ENCODE assay signal across 27 cellular contexts in the genomic region with DNA sequence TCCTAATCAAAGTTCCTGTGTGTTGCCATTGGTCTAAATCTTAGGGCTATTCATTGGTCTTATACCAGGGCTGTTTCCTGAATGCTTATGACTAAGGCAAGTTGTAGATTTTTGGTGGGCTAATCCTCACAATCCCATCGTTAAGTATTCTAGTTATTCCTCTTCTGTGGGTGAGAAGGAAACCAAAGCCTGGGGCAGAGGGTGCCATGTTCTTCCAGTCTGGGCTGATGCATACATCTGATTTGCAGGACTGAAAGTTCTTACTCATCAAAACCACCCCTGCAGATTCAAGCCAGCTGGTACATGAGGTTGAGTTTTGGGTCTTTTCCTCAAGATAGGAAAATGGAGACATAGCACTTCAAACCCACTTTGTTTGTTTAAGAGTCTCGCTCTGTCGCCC. TPM values are rescaled to one million over a fixed set of nuclear protein-coding genes. Genes with fewer than 3 reads are reported as not detected.
A peak's percentile ranks its signal among the peaks of the same experiment; 100 is the strongest.
DNase-seq lines count a peak whose midpoint lies in the region; ATAC-seq and TF ChIP-seq lines count a peak whose summit lies in the region.
"Had no signal": no experiment of that assay in that cellular context is flagged by ENCODE, and none has a peak within 500 bp of the region (broad histone marks: within the 10 kb centered on the region; RNA-seq: fewer than 3 reads in every experiment).

No MANE protein-coding gene starts in this region.

- H3K9me3 ChIP-seq in CD8-positive, alpha-beta T cell (ENCODE audit: low read length), result no peaks in the 10 kb centered on the region
- H3K9me3 ChIP-seq: left ventricle myocardium inferior, mucosa of descending colon had no signal

- TF ChIP-seq CTCF in CD8-positive, alpha-beta T cell (IDR thresholded peaks at IDR 0.05), result no peak

- intact Hi-C loops in CD8-positive, alpha-beta T cell (cut with DNase I, micrococcal nuclease), result no loop called here

- H3K4me3 ChIP-seq in CD8-positive, alpha-beta T cell (ENCODE audit: low read depth, low read length), result no peak overlapping the region
- H3K4me3 ChIP-seq: left ventricle myocardium inferior, mucosa of descending colon, SK-N-MC, skin epidermis had no signal

- no peaks in the 10 kb centered on the region for H3K4me1 Mint-ChIP-seq in CD8-positive, alpha-beta T cell (ENCODE audit: low read depth)
- H3K4me1 Mint-ChIP-seq in naive B cell, result peaks cover 16 to 26% (median 22%) of the 10 kb centered on the region in 3 donors
- H3K4me1 Mint-ChIP-seq: H9, immature natural killer cell had no signal

- no peak for ATAC-seq in CD8-positive, alpha-beta T cell
- ATAC-seq in naive B cell (ENCODE audit: low read depth in 2 of 2), result no peak
- ATAC-seq in GM18520 (IDR thresholded peaks at IDR 0.05; ENCODE audit: unreplicated experiment), result no peak
- ATAC-seq in HG03342 (IDR thresholded peaks at IDR 0.05; ENCODE audit: unreplicated experiment), result no peak
- ATAC-seq: foreskin keratinocyte, mucosa of descending colon had no signal

- peak overlapping the region; percentile 30 for H3K27ac Mint-ChIP-seq in CD8-positive, alpha-beta T cell
- H3K27ac Mint-ChIP-seq in naive B cell, result peak overlapping the region; percentile 84 to 96 (median 88)
- H3K27ac Mint-ChIP-seq: T-helper 2 cell treated with Interferon-gamma antibody and Interleukin-4, amounts not matched to agents 5 μg/mL and 100 μg/mL, for 36 hours had no signal

- CTCF ChIA-PET in CD8-positive, alpha-beta T cell (lab: Charles Lee), result no interaction called here

- H3K4me1 ChIP-seq in CD8-positive, alpha-beta T cell (ENCODE audit: insufficient read depth, low read length), result no peaks in the 10 kb centered on the region
- H3K4me1 ChIP-seq: left ventricle myocardium inferior had no signal

- H3K27ac ChIP-seq in CD8-positive, alpha-beta T cell (ENCODE audit: low read depth, low read length), result no peak overlapping the region
- H3K27ac ChIP-seq: foreskin keratinocyte, left ventricle myocardium inferior, SK-N-MC, skin epidermis, WERI-Rb-1 had no signal

- POLR2A ChIA-PET in CD8-positive, alpha-beta T cell (lab: Charles Lee), result no interaction called here

- no peak overlapping the region for H3K4me3 Mint-ChIP-seq in CD8-positive, alpha-beta T cell
- peak overlapping the region in 1 of 8 donors; percentile 41 for H3K4me3 Mint-ChIP-seq in naive B cell
- H3K4me3 Mint-ChIP-seq: H9; immature natural killer cell; T-helper 2 cell treated with Interferon-gamma antibody and Interleukin-4, amounts not matched to agents 5 μg/mL and 100 μg/mL, for 36 hours had no signal

- H3K9me3 Mint-ChIP-seq in CD8-positive, alpha-beta T cell, result no peaks in the 10 kb centered on the region
- H3K9me3 Mint-ChIP-seq in naive B cell, result no peaks in the 10 kb centered on the region
- H3K9me3 Mint-ChIP-seq: H9; immature natural killer cell; T-helper 2 cell treated with Interferon-gamma antibody and Interleukin-4, amounts not matched to agents 5 μg/mL and 100 μg/mL, for 36 hours had no signal

- peak; percentile 26 to 35 for DNase-seq in activated CD4-positive, alpha-beta T cell treated with anti-CD3 and anti-CD28 coated beads, Interleukin-2, amount 50 U/mL, for 48 hours
- DNase-seq in activated CD4-positive, alpha-beta T cell treated with anti-CD3 and anti-CD28 coated beads for 1 hour, result no peak
- DNase-seq in CD8-positive, alpha-beta T cell, result no peak
- DNase-seq in naive B cell, result no peak
- DNase-seq in occipital lobe (lab: John Stamatoyannopoulos, UW), result no peak
- DNase-seq: activated naive CD4-positive, alpha-beta T cell; C1 segment of cervical spinal cord; erythroblast; foreskin keratinocyte; GF-D8; H9; immature natural killer cell; Karpas-422; left ventricle myocardium inferior; mucosa of descending colon; NCI-H1048; NCI-H1930; NK-92 treated with Interleukin-12 subunit alpha and Interleukin-12 subunit beta, amount 100 ng/mL, for 24 hours; substantia nigra; WERI-Rb-1 had no signal

- H3K36me3 ChIP-seq in CD8-positive, alpha-beta T cell (ENCODE audit: insufficient read depth, low read length), result peaks cover 33% of the 10 kb centered on the region

- H3K27me3 ChIP-seq in CD8-positive, alpha-beta T cell (ENCODE audit: insufficient read depth, low read length), result no peaks in the 10 kb centered on the region
- H3K27me3 ChIP-seq: foreskin keratinocyte had no signal

- peaks cover 55% of the 10 kb centered on the region for H3K36me3 Mint-ChIP-seq in CD8-positive, alpha-beta T cell
- H3K36me3 Mint-ChIP-seq in naive B cell, result peaks cover 0 to 25% of the 10 kb centered on the region in 2 donors

- H3K27me3 Mint-ChIP-seq in CD8-positive, alpha-beta T cell (ENCODE audit: low read depth), result no peaks in the 10 kb centered on the region
- H3K27me3 Mint-ChIP-seq in naive B cell, result no peaks in the 10 kb centered on the region

TF ChIP-seq in PFSK-1, 5 proteins besides CTCF, POLR2A, EP300 and RAD21:
- 0 out of 2 replicates have a peak, but pooled peaks have one; percentile 14 for TF ChIP-seq POLR2AphosphoS5 (IDR thresholded peaks at IDR 0.05; ENCODE audit: low read depth, low read length)
- no peak for TF ChIP-seq FOXP2 (optimal IDR thresholded peaks at IDR 0.05; ENCODE audit: borderline replicate concordance, extremely low read depth, extremely low read length, insufficient read depth)
- no peak for TF ChIP-seq SIN3A (IDR thresholded peaks at IDR 0.05; ENCODE audit: borderline replicate concordance, insufficient read depth, low read length)

RNA-seq across cellular contexts. Expression of a gene that starts 25.7 kb away (rescaled TPM):
- 100 to 1,000 TPM; 147 to 158 TPM for total RNA-seq in CD8-positive, alpha-beta T cell
- polyA plus RNA-seq in PFSK-1 (2012; ENCODE audit: insufficient read length, low read depth), result 463 TPM
- 100 to 1,000 TPM; 198 to 315 (median 216) TPM for polyA plus RNA-seq in naive B cell (ENCODE audit: low read depth in 6 of 6)
- 150 TPM for total RNA-seq in occipital lobe

RNA-seq across cellular contexts. Expression of a gene that starts 28.1 kb away (rescaled TPM):
- total RNA-seq in CD8-positive, alpha-beta T cell, result 1 to 10 TPM; 3.0 to 3.8 TPM
- polyA plus RNA-seq in PFSK-1 (2012; ENCODE audit: insufficient read length, low read depth), result 0.87 TPM
- 100 to 1,000 TPM; 654 to 887 (median 845) TPM for polyA plus RNA-seq in naive B cell (ENCODE audit: low read depth in 6 of 6)
- 8.3 TPM for total RNA-seq in occipital lobe
- total RNA-seq: HT-29 had no signal

Comparison
In these comparisons a context has a peak if more than half of its experiments do, and no peak if none do; other contexts are left out.
1. DNase-seq: peak in activated CD4-positive, alpha-beta T cell treated with anti-CD3 and anti-CD28 coated beads, Interleukin-2, amount 50 U/mL, for 48 hours (2 of 2); none in activated CD4-positive, alpha-beta T cell treated with anti-CD3 and anti-CD28 coated beads for 1 hour (single experiment), CD8-positive, alpha-beta T cell (0 of 7), naive B cell (single experiment) and occipital lobe (single experiment).